22 cellular contexts compared by ENCODE assay signal in genomic region chr2:46144133-46144800, GRCh38.
DNase-seq lines count a peak whose midpoint lies in the region; ATAC-seq and TF ChIP-seq lines count a peak whose summit lies in the region.
"Had no signal": no experiment of that assay in that cellular context is flagged by ENCODE, and none has a peak within 500 bp of the region (broad histone marks: within the 10 kb centered on the region; RNA-seq: fewer than 3 reads in every experiment).

No MANE protein-coding gene starts in this region.

- H3K4me3 Mint-ChIP-seq in activated naive CD8-positive, alpha-beta T cell treated with anti-CD3 and anti-CD28 coated beads for 36 hours = no peak overlapping the region
- H3K4me3 Mint-ChIP-seq: activated B cell treated with CpG ODN at 0.5 μM for 24 hours, IgD-negative memory B cell, memory B cell, naive B cell had no signal

- H4K91ac ChIP-seq in trophoblast cell (ENCODE audit: low read depth, low read length) = peak overlapping the region; percentile 69

- H3K23ac ChIP-seq in trophoblast cell (ENCODE audit: low read length) = no peak overlapping the region

- no peaks in the 10 kb centered on the region for H3K9me2 ChIP-seq in Loucy (replicated peaks; ENCODE audit: low read depth, low read length)

- no peaks in the 10 kb centered on the region for H3K4me1 ChIP-seq in DND-41 (ENCODE audit: insufficient read depth, low read length)
- peaks cover 61% of the 10 kb centered on the region for H3K4me1 ChIP-seq in Loucy (ENCODE audit: insufficient read depth, low read length, poor library complexity, severe bottlenecking)
- H3K4me1 ChIP-seq in trophoblast cell (ENCODE audit: control insufficient read depth in 1 of 2, insufficient read depth in 2 of 2, low read length in 2 of 2) = peaks cover 22 to 34% of the 10 kb centered on the region in 2 experiments
- H3K4me1 ChIP-seq in foreskin keratinocyte = peaks cover 9% of the 10 kb centered on the region
- H3K4me1 ChIP-seq: SJCRH30, testis had no signal

- H4K20me1 ChIP-seq in DND-41 (ENCODE audit: insufficient read depth, low read length) (no peaks in the 10 kb centered on the region), Loucy (ENCODE audit: insufficient read depth, low read length, poor library complexity, severe bottlenecking) (no peaks in the 10 kb centered on the region)

- no peak overlapping the region for H3K18ac ChIP-seq in trophoblast cell (ENCODE audit: low read length)

- H4K8ac ChIP-seq in trophoblast cell (ENCODE audit: low read depth, low read length) = no peak overlapping the region

- H3K4me2 ChIP-seq in DND-41 (ENCODE audit: insufficient read depth, low read length) (no peak overlapping the region), Loucy (ENCODE audit: low read depth, low read length, poor library complexity, severe bottlenecking) (peak overlapping the region; percentile 67), trophoblast cell (ENCODE audit: low read length) (no peak overlapping the region)

- H3K14ac ChIP-seq in trophoblast cell (ENCODE audit: low read length) = peak overlapping the region; percentile 11

- H3K27me3 Mint-ChIP-seq in activated naive CD8-positive, alpha-beta T cell treated with anti-CD3 and anti-CD28 coated beads for 36 hours = no peaks in the 10 kb centered on the region
- H3K27me3 Mint-ChIP-seq: activated B cell treated with CpG ODN at 0.5 μM for 24 hours, IgD-negative memory B cell, memory B cell, naive B cell had no signal

- H2AFZ ChIP-seq in DND-41 (ENCODE audit: low read depth, low read length) = no peak overlapping the region
- no peak overlapping the region for H2AFZ ChIP-seq in Loucy (ENCODE audit: low read length)
- no peak overlapping the region for H2AFZ ChIP-seq in trophoblast cell (ENCODE audit: insufficient read depth, low read length, poor library complexity)
- H2AFZ ChIP-seq: PC-9 had no signal

- H3K79me2 ChIP-seq in DND-41 (ENCODE audit: insufficient read depth, low read length) (no peaks in the 10 kb centered on the region), Loucy (ENCODE audit: insufficient read depth, low read length) (no peaks in the 10 kb centered on the region), trophoblast cell (ENCODE audit: control insufficient read depth, insufficient read depth, low read length, poor library complexity) (no peaks in the 10 kb centered on the region)

- H3K27ac Mint-ChIP-seq in activated naive CD8-positive, alpha-beta T cell treated with anti-CD3 and anti-CD28 coated beads for 36 hours = peak overlapping the region; percentile 38
- H3K27ac Mint-ChIP-seq: activated B cell treated with CpG ODN at 0.5 μM for 24 hours, IgD-negative memory B cell, memory B cell had no signal

- DNase-seq in DND-41 = peak; percentile 48
- DNase-seq in activated naive CD8-positive, alpha-beta T cell treated with anti-CD3 and anti-CD28 coated beads for 36 hours = peak; percentile 36
- DNase-seq in trophoblast cell = peak; percentile 89 to 94
- DNase-seq in foreskin keratinocyte = no peak
- no peak for DNase-seq in Right ventricle myocardium inferior (ENCODE audit: missing footprints)
- DNase-seq: activated B cell treated with CpG ODN at 0.5 μM for 24 hours; activated naive CD4-positive, alpha-beta T cell treated with anti-CD3 and anti-CD28 coated beads, Interleukin-2, amount 50 U/mL, for 16 hours; DMS79 treated with DMSO at 0.1 percent for 48 hours; hypothalamus; naive B cell; NCI-H1694; NCI-H748 treated with DMSO at 0.1 percent for 48 hours; PC-9; posterior cingulate gyrus; SJCRH30; stimulated activated CD4-positive, alpha-beta T cell treated with anti-CD3 and anti-CD28 coated beads, Interleukin-2, amount 100 ng/mL, for 48 hours; testis had no signal

- peaks cover 31% of the 10 kb centered on the region for H3K79me1 ChIP-seq in trophoblast cell (ENCODE audit: low read length)

- H2BK5ac ChIP-seq in trophoblast cell (ENCODE audit: low read depth, low read length, poor library complexity) = peak overlapping the region; percentile 10

- peak overlapping the region; percentile 39 for H2BK120ac ChIP-seq in trophoblast cell (ENCODE audit: insufficient read depth, low read length, poor library complexity)

- WGBS in trophoblast cell (ENCODE audit: extremely low coverage, insufficient coverage, insufficient read length) = no CpG with 5 or more reads among the region's 6 CpGs

- H2AK5ac ChIP-seq in trophoblast cell (ENCODE audit: low read length) = no peak overlapping the region

- H3F3A ChIP-seq in Loucy (ENCODE audit: low read depth) = no peaks in the 10 kb centered on the region

- H3K4me3 ChIP-seq in DND-41 (ENCODE audit: low read depth in 1 of 2, low read length in 2 of 2) (no peak overlapping the region), Loucy (ENCODE audit: low read length, poor library complexity, severe bottlenecking) (peak overlapping the region; percentile 46), trophoblast cell (ENCODE audit: low read depth, low read length) (no peak overlapping the region)
- H3K4me3 ChIP-seq: PC-9, SJCRH30, testis had no signal

- H3K36me3 ChIP-seq in DND-41 (ENCODE audit: insufficient read depth, low read length) (no peaks in the 10 kb centered on the region; the same call in 1 of the 2 replicates), Loucy (ENCODE audit: insufficient read depth, low read length) (peaks cover 10% of the 10 kb centered on the region; the same call in 1 of the 2 replicates), trophoblast cell (ENCODE audit: control insufficient read depth in 1 of 2, insufficient read depth in 2 of 2, low read length in 2 of 2) (no peaks in the 10 kb centered on the region)

- H3K27ac ChIP-seq in DND-41 (ENCODE audit: low read length) = no peak overlapping the region
- peak overlapping the region; percentile 28 for H3K27ac ChIP-seq in trophoblast cell (ENCODE audit: low read depth, low read length)
- H3K27ac ChIP-seq in foreskin keratinocyte = no peak overlapping the region
- H3K27ac ChIP-seq: HL-60, SJCRH30, testis had no signal

- peaks cover 12% of the 10 kb centered on the region for H3K4me1 Mint-ChIP-seq in activated naive CD8-positive, alpha-beta T cell treated with anti-CD3 and anti-CD28 coated beads for 36 hours
- H3K4me1 Mint-ChIP-seq: activated B cell treated with CpG ODN at 0.5 μM for 24 hours, IgD-negative memory B cell had no signal

- H2BK12ac ChIP-seq in trophoblast cell (ENCODE audit: low read length) = peak overlapping the region; percentile 51

- H3K9me3 ChIP-seq in DND-41 (ENCODE audit: insufficient read depth, low read length, severe bottlenecking) = no peaks in the 10 kb centered on the region
- no peaks in the 10 kb centered on the region for H3K9me3 ChIP-seq in Loucy (ENCODE audit: insufficient read depth, low read depth, low read length)
- H3K9me3 ChIP-seq in trophoblast cell (ENCODE audit: insufficient read depth, low read depth, low read length) = peaks cover 2% of the 10 kb centered on the region
- H3K9me3 ChIP-seq: SJCRH30, testis had no signal

- no peak overlapping the region for H4K12ac ChIP-seq in trophoblast cell (ENCODE audit: low read depth, low read length)

- ATAC-seq in DND-41 (ENCODE audit: insufficient read depth, low read depth) (peak; percentile 84), foreskin keratinocyte (no peak), Right ventricle myocardium inferior (no peak), HG02884 (IDR thresholded peaks at IDR 0.05; ENCODE audit: unreplicated experiment) (no peak)

- H3K9me3 Mint-ChIP-seq in activated naive CD8-positive, alpha-beta T cell treated with anti-CD3 and anti-CD28 coated beads for 36 hours = no peaks in the 10 kb centered on the region
- H3K9me3 Mint-ChIP-seq: activated B cell treated with CpG ODN at 0.5 μM for 24 hours, IgD-negative memory B cell, memory B cell, naive B cell had no signal

- H3K4ac ChIP-seq in trophoblast cell (ENCODE audit: low read depth, low read length) = no peak overlapping the region

- peak; percentile 6 for TF ChIP-seq CTCF in DND-41 (IDR thresholded peaks at IDR 0.05; ENCODE audit: borderline replicate concordance, extremely low read depth, low read length, poor library complexity, severe bottlenecking)
- peak; percentile 43 for TF ChIP-seq CTCF in Loucy (conservative IDR thresholded peaks at IDR 0.05; ENCODE audit: low read length)
- TF ChIP-seq CTCF in foreskin keratinocyte (conservative IDR thresholded peaks at IDR 0.05) = no peak

- peaks cover 3% of the 10 kb centered on the region for H3K36me3 Mint-ChIP-seq in activated naive CD8-positive, alpha-beta T cell treated with anti-CD3 and anti-CD28 coated beads for 36 hours

- H3K27me3 ChIP-seq in DND-41 (ENCODE audit: insufficient read depth, low read length, poor library complexity) (no peaks in the 10 kb centered on the region), Loucy (ENCODE audit: insufficient read depth, low read length, poor library complexity, severe bottlenecking) (no peaks in the 10 kb centered on the region), trophoblast cell (ENCODE audit: insufficient read depth, low read length) (no peaks in the 10 kb centered on the region), foreskin keratinocyte (no peaks in the 10 kb centered on the region)
- H3K27me3 ChIP-seq: SJCRH30, testis had no signal

- H3K9ac ChIP-seq in DND-41 (ENCODE audit: low read depth, low read length) (no peak overlapping the region), Loucy (ENCODE audit: low read depth, low read length, poor library complexity, severe bottlenecking) (peak overlapping the region; percentile 59), trophoblast cell (ENCODE audit: low read length) (no peak overlapping the region)

- intact Hi-C loops in Right ventricle myocardium inferior (cut with DNase I) = no loop called here

Comparison
In these comparisons a context has a peak if more than half of its experiments do, and no peak if none do; other contexts are left out.
1. DNase-seq: peak in DND-41 (single experiment), activated naive CD8-positive, alpha-beta T cell treated with anti-CD3 and anti-CD28 coated beads for 36 hours (single experiment) and trophoblast cell (2 of 2); none in foreskin keratinocyte (0 of 2) and Right ventricle myocardium inferior (single experiment).